In genomic region chr3:25648107-25648535, GRCh38 we compare ENCODE assay signal across 8 cellular contexts. TPM values are rescaled to one million over a fixed set of nuclear protein-coding genes. Genes with fewer than 3 reads are reported as not detected.
DNase-seq lines count a peak whose midpoint lies in the region; ATAC-seq, FAIRE-seq and TF ChIP-seq lines count a peak whose summit lies in the region.

No MANE protein-coding gene starts in this region.

- FAIRE-seq in D721Med (lab: Jason Lieb, UNC), result peak; percentile 97

- peaks cover 27% of the 10 kb centered on the region for H3K4me1 Mint-ChIP-seq in activated CD8-positive, alpha-beta memory T cell treated with anti-CD3 and anti-CD28 coated beads, Interleukin-2, amount 10 ng/mL, durations not matched to agents 7 days and 5 days
- H3K4me1 Mint-ChIP-seq in naive B cell, result peaks cover 23 to 35% (median 35%) of the 10 kb centered on the region in 3 donors
- peaks cover 34% of the 10 kb centered on the region for H3K4me1 Mint-ChIP-seq in stimulated activated memory B cell treated with anti-CD40 and anti-IgM and Interleukin-4, amounts not matched to agents 10 μg/mL and 1 μg/mL and 100 μg/mL, for 72 hours

- H3K36me3 ChIP-seq in NT2/D1 (ENCODE audit: insufficient read depth, insufficient read length, low read length), result peaks cover 15% of the 10 kb centered on the region

- no peaks in the 10 kb centered on the region for H3K27me3 ChIP-seq in NT2/D1 (ENCODE audit: insufficient read depth, insufficient read length)

- TF ChIP-seq CTCF in D721Med (IDR thresholded peaks at IDR 0.05; ENCODE audit: insufficient read depth, missing control alignments), result peak; percentile 95

- peaks cover 19% of the 10 kb centered on the region for H3K9me3 ChIP-seq in NT2/D1 (ENCODE audit: insufficient read depth, low read length)

- H3K9me3 Mint-ChIP-seq in activated CD8-positive, alpha-beta memory T cell treated with anti-CD3 and anti-CD28 coated beads, Interleukin-2, amount 10 ng/mL, durations not matched to agents 7 days and 5 days (ENCODE audit: low read depth), result peaks cover 9% of the 10 kb centered on the region
- H3K9me3 Mint-ChIP-seq in naive B cell, result peaks cover 0 to 30% (median 25%) of the 10 kb centered on the region in 7 donors
- peaks cover 9% of the 10 kb centered on the region for H3K9me3 Mint-ChIP-seq in stimulated activated memory B cell treated with anti-CD40 and anti-IgM and Interleukin-4, amounts not matched to agents 10 μg/mL and 1 μg/mL and 100 μg/mL, for 72 hours

- H3K36me3 Mint-ChIP-seq in activated CD8-positive, alpha-beta memory T cell treated with anti-CD3 and anti-CD28 coated beads, Interleukin-2, amount 10 ng/mL, durations not matched to agents 7 days and 5 days, result peaks cover 41% of the 10 kb centered on the region
- peaks cover 30 to 33% of the 10 kb centered on the region in 2 donors for H3K36me3 Mint-ChIP-seq in naive B cell
- peaks cover 41% of the 10 kb centered on the region for H3K36me3 Mint-ChIP-seq in stimulated activated memory B cell treated with anti-CD40 and anti-IgM and Interleukin-4, amounts not matched to agents 10 μg/mL and 1 μg/mL and 100 μg/mL, for 72 hours

- no peak overlapping the region for H3K27ac ChIP-seq in epithelial cell of prostate

- no peak overlapping the region for H3K4me3 Mint-ChIP-seq in activated CD8-positive, alpha-beta memory T cell treated with anti-CD3 and anti-CD28 coated beads, Interleukin-2, amount 10 ng/mL, durations not matched to agents 7 days and 5 days
- H3K4me3 Mint-ChIP-seq in naive B cell, result peak overlapping the region in 1 of 8 donors; percentile 19
- H3K4me3 Mint-ChIP-seq in stimulated activated memory B cell treated with anti-CD40 and anti-IgM and Interleukin-4, amounts not matched to agents 10 μg/mL and 1 μg/mL and 100 μg/mL, for 72 hours, result no peak overlapping the region

- DNase-seq in D721Med (ENCODE audit: insufficient read length, low spot score) (peak; percentile 26), HT1080 (ENCODE audit: low read depth) (peak; percentile 78), NT2/D1 (ENCODE audit: low read depth, low spot score) (peak; percentile 87), epithelial cell of prostate (ENCODE audit: low read depth, low spot score) (peak; percentile 12), naive B cell (peak; percentile 65)
- peak; percentile 88 for DNase-seq in activated CD8-positive, alpha-beta memory T cell treated with anti-CD3 and anti-CD28 coated beads, Interleukin-2, amount 10 ng/mL, durations not matched to agents 7 days and 5 days

- H3K4me3 ChIP-seq in NT2/D1 (ENCODE audit: insufficient read length, low read depth), result no peak overlapping the region

- H3K4me1 ChIP-seq in NT2/D1 (ENCODE audit: insufficient read depth, insufficient read length), result no peaks in the 10 kb centered on the region

- no peak overlapping the region for H3K9ac ChIP-seq in NT2/D1 (ENCODE audit: insufficient read length, low read depth)

- CTCF ChIA-PET in activated CD8-positive, alpha-beta memory T cell treated with anti-CD3 and anti-CD28 coated beads, Interleukin-2, amount 10 ng/mL, durations not matched to agents 7 days and 5 days (lab: Charles Lee), result interaction anchor here (0.5 to 6.5 kb wide), 35 partner anchors 8 to 488 kb away, joined by 3 to 96 read pairs (median 4); partner anchors contain the start of genes NGLY1 and OXSM

- H3K27ac Mint-ChIP-seq in activated CD8-positive, alpha-beta memory T cell treated with anti-CD3 and anti-CD28 coated beads, Interleukin-2, amount 10 ng/mL, durations not matched to agents 7 days and 5 days, result no peak overlapping the region
- peak overlapping the region in 4 of 6 donors; percentile 36 to 89 (median 72) for H3K27ac Mint-ChIP-seq in naive B cell
- no peak overlapping the region for H3K27ac Mint-ChIP-seq in stimulated activated memory B cell treated with anti-CD40 and anti-IgM and Interleukin-4, amounts not matched to agents 10 μg/mL and 1 μg/mL and 100 μg/mL, for 72 hours

- no peaks in the 10 kb centered on the region for H3K27me3 Mint-ChIP-seq in activated CD8-positive, alpha-beta memory T cell treated with anti-CD3 and anti-CD28 coated beads, Interleukin-2, amount 10 ng/mL, durations not matched to agents 7 days and 5 days
- H3K27me3 Mint-ChIP-seq in naive B cell, result no peaks in the 10 kb centered on the region
- H3K27me3 Mint-ChIP-seq in stimulated activated memory B cell treated with anti-CD40 and anti-IgM and Interleukin-4, amounts not matched to agents 10 μg/mL and 1 μg/mL and 100 μg/mL, for 72 hours, result no peaks in the 10 kb centered on the region

- ATAC-seq in GM21515 (IDR thresholded peaks at IDR 0.05; ENCODE audit: unreplicated experiment), result peak; percentile 97
- ATAC-seq in activated CD8-positive, alpha-beta memory T cell treated with anti-CD3 and anti-CD28 coated beads, Interleukin-2, amount 10 ng/mL, durations not matched to agents 7 days and 5 days, result peak; percentile 94
- peak; percentile 81 to 93 for ATAC-seq in naive B cell (ENCODE audit: low read depth in 2 of 2)
- ATAC-seq in stimulated activated memory B cell treated with anti-CD40 and anti-IgM and Interleukin-4, amounts not matched to agents 10 μg/mL and 1 μg/mL and 100 μg/mL, for 72 hours, result peak; percentile 73

RNA-seq across cellular contexts. Expression of gene TOP2B, which starts 16.6 kb away (rescaled TPM):
- 52.0 and 52.2 TPM in 2 replicates for total RNA-seq in HT1080 (2014; rRNA removed; shearing (Covaris generic))
- polyA plus RNA-seq in HT1080 (2015; cell fraction: cytosol; rRNA removed), result 55.8 and 77.6 TPM in 2 replicates
- polyA plus RNA-seq in HT1080 (2015; cell fraction: nucleus; rRNA removed), result 81.5 and 82.3 TPM in 2 replicates
- 100 to 1,000 TPM; 107 to 128 TPM for total RNA-seq in activated CD8-positive, alpha-beta memory T cell treated with anti-CD3 and anti-CD28 coated beads, Interleukin-2, amount 10 ng/mL, durations not matched to agents 7 days and 5 days
- 10 to 100 TPM; 44.4 to 95.7 (median 66.8) TPM for polyA plus RNA-seq in naive B cell (ENCODE audit: low read depth in 6 of 6)

Comparison
In these comparisons a context has a peak if more than half of its experiments do, and no peak if none do; other contexts are left out.
1. DNase-seq: peak in every context shown above with its lines; median percentile 88 in activated CD8-positive, alpha-beta memory T cell treated with anti-CD3 and anti-CD28 coated beads, Interleukin-2, amount 10 ng/mL, durations not matched to agents 7 days and 5 days; 87 in NT2/D1; 78 in HT1080; 65 in naive B cell; 26 in D721Med; 12 in epithelial cell of prostate.
2. H3K27ac Mint-ChIP-seq: peak in naive B cell (4 of 6); none in activated CD8-positive, alpha-beta memory T cell treated with anti-CD3 and anti-CD28 coated beads, Interleukin-2, amount 10 ng/mL, durations not matched to agents 7 days and 5 days (single experiment) and stimulated activated memory B cell treated with anti-CD40 and anti-IgM and Interleukin-4, amounts not matched to agents 10 μg/mL and 1 μg/mL and 100 μg/mL, for 72 hours (single experiment).
3. Peak in every context shown above with its lines, with median percentiles within 50 percentile points of each other: ATAC-seq.